Comparison of ENCODE assay signal across 8 cellular contexts in genomic region chr1:247111636-247112478, GRCh38. TPM values are rescaled to one million over a fixed set of nuclear protein-coding genes. Genes with fewer than 3 reads are reported as not detected.
DNase-seq lines count a peak whose midpoint lies in the region; ATAC-seq, FAIRE-seq and TF ChIP-seq lines count a peak whose summit lies in the region.

No MANE protein-coding gene starts in this region.

- H3K36me3 ChIP-seq in endothelial cell of umbilical vein (ENCODE audit: control insufficient read depth in 2 of 2, extremely low read depth in 1 of 2, insufficient read depth in 2 of 2, low read length in 2 of 2) (no peaks in the 10 kb centered on the region), lung (ENCODE audit: control insufficient read depth in 2 of 2, insufficient read depth in 2 of 2, low read length in 2 of 2) (no peaks in the 10 kb centered on the region), testis (ENCODE audit: low read depth, missing control alignments) (no peaks in the 10 kb centered on the region)

- no peak for TF ChIP-seq CTCF in endothelial cell of umbilical vein (IDR thresholded peaks at IDR 0.05; ENCODE audit: extremely low read depth in 1 of 2, insufficient read depth in 1 of 2, low read depth in 1 of 2, low read length in 2 of 2)
- no peak for TF ChIP-seq CTCF in lung (IDR thresholded peaks at IDR 0.05; ENCODE audit: control extremely low read depth, extremely low read depth)
- no peak for TF ChIP-seq CTCF in testis (IDR thresholded peaks at IDR 0.05)

- intact Hi-C loops in endothelial cell of umbilical vein (cut with micrococcal nuclease), result no loop called here
- intact Hi-C loops in testis (cut with DNase I; ENCODE audit: low total_unique reads), result no loop called here

- dilution Hi-C loops in endothelial cell of umbilical vein (cut with MboI; ENCODE audit: extremely low pct_ligation_motif_present, low sequenced_read_pairs), result no loop called here

- H3K79me2 ChIP-seq in endothelial cell of umbilical vein (ENCODE audit: control insufficient read depth, insufficient read depth, low read length), result no peaks in the 10 kb centered on the region

- H3K4me1 ChIP-seq in endothelial cell of umbilical vein (ENCODE audit: control insufficient read depth, extremely low read depth, insufficient read depth, low read length), result no peaks in the 10 kb centered on the region
- peaks cover 0 to 11% of the 10 kb centered on the region in 2 donors for H3K4me1 ChIP-seq in lung (ENCODE audit: control insufficient read depth in 2 of 2, insufficient read depth in 2 of 2, low read length in 2 of 2)
- H3K4me1 ChIP-seq in testis, result peaks cover 14% of the 10 kb centered on the region

- no peaks in the 10 kb centered on the region for H3K9me1 ChIP-seq in endothelial cell of umbilical vein (replicated peaks; ENCODE audit: control insufficient read depth, extremely low read depth, insufficient read depth, low read length)

- H3K27ac ChIP-seq in endothelial cell of umbilical vein (ENCODE audit: insufficient read depth, low read depth, low read length) (no peak overlapping the region), lung (ENCODE audit: low read depth in 1 of 2, low read length in 1 of 2) (peak overlapping the region; percentile 76 to 82), testis (peak overlapping the region; percentile 55 to 67)

- peak overlapping the region; percentile 33 for H3K9ac ChIP-seq in endothelial cell of umbilical vein (replicated peaks; ENCODE audit: extremely low read depth, insufficient read depth, low read length)

- 4% methylated on average over 48 to 88 of the region's 88 CpGs for WGBS in lung, 2 donors
- 1 to 2% methylated on average over 20 to 62 of the region's 88 CpGs for WGBS in testis, 2 donors

- H3K9me3 ChIP-seq in endothelial cell of umbilical vein (replicated peaks; ENCODE audit: control insufficient read depth, insufficient read depth, low read length) (no peaks in the 10 kb centered on the region), lung (ENCODE audit: control insufficient read depth in 2 of 2, insufficient read depth in 1 of 2, low read length in 1 of 2) (peaks cover 0 to 1% of the 10 kb centered on the region in 2 donors), testis (no peaks in the 10 kb centered on the region)

- peak; percentile 12 for DNase-seq in NCI-H1436 (lab: John Stamatoyannopoulos, UW)
- no peak for DNase-seq in NCI-H1436 treated with DMSO at 0.1 percent for 48 hours (lab: John Stamatoyannopoulos, UW)
- DNase-seq in RPMI7951 (ENCODE audit: low read depth), result peak; percentile 66
- peak; percentile 22 for DNase-seq in endothelial cell of umbilical vein (ENCODE audit: low read depth, low spot score)
- DNase-seq in lung (ENCODE audit: low spot score), result peak; percentile 68
- DNase-seq in testis, result peak; percentile 75
- DNase-seq in DMS153 treated with DMSO at 0.1 percent for 48 hours (lab: John Stamatoyannopoulos, UW; ENCODE audit: unreplicated experiment), result no peak

- POLR2A ChIA-PET in endothelial cell of umbilical vein (lab: Charles Lee), result no interaction called here

- H3K27me3 ChIP-seq in endothelial cell of umbilical vein (ENCODE audit: control insufficient read depth in 2 of 2, insufficient read depth in 2 of 2, low read length in 2 of 2) (peaks cover 0 to 8% of the 10 kb centered on the region in 2 experiments), lung (ENCODE audit: control insufficient read depth, insufficient read depth) (no peaks in the 10 kb centered on the region), testis (no peaks in the 10 kb centered on the region)

- peak overlapping the region; percentile 12 for H3K4me2 ChIP-seq in endothelial cell of umbilical vein (ENCODE audit: insufficient read depth, low read length)

- CTCF ChIA-PET in endothelial cell of umbilical vein (lab: Charles Lee), result no interaction called here

- peak overlapping the region; percentile 74 for H2AFZ ChIP-seq in endothelial cell of umbilical vein (ENCODE audit: low read depth, low read length)

- no TSS peak for BruUV-seq in endothelial cell of umbilical vein (replicated peaks; lab: Mats Ljungman, UMichigan)

- H3K4me3 ChIP-seq in endothelial cell of umbilical vein (replicated peaks in 1 of 3; ENCODE audit: insufficient read depth in 1 of 3, low read depth in 1 of 3, low read length in 3 of 3) (peak overlapping the region; percentile 8 to 42 (median 38)), lung (peak overlapping the region; percentile 81), testis (peak overlapping the region; percentile 71 to 74)

- TF ChIP-seq POLR2A in endothelial cell of umbilical vein (IDR thresholded peaks at IDR 0.05; ENCODE audit: low read depth, low read length) (no peak), testis (IDR thresholded peaks at IDR 0.05) (no peak)

- ATAC-seq in lung (ENCODE audit: insufficient read depth, low FRiP score) (peak; percentile 88), HG02798 (IDR thresholded peaks at IDR 0.05; ENCODE audit: poor library complexity, unreplicated experiment) (no peak)

- peak; percentile 64 for FAIRE-seq in endothelial cell of umbilical vein (lab: Jason Lieb, UNC)

- no peaks in the 10 kb centered on the region for H4K20me1 ChIP-seq in endothelial cell of umbilical vein (replicated peaks; ENCODE audit: control insufficient read depth, extremely low read depth, insufficient read depth, low read length)

TF ChIP-seq in endothelial cell of umbilical vein, 7 proteins besides CTCF, POLR2A, EP300 and RAD21:
- TF ChIP-seq EZH2 (IDR thresholded peaks at IDR 0.05; ENCODE audit: borderline replicate concordance, low read depth, low read length, severe bottlenecking) (no peak), GATA2 (IDR thresholded peaks at IDR 0.05; ENCODE audit: insufficient read depth, insufficient read length, low read depth, low read length) (no peak), POLR2AphosphoS5 (IDR thresholded peaks at IDR 0.05; ENCODE audit: insufficient read depth, low read depth, low read length) (peak; percentile 20)

RNA-seq across cellular contexts. Expression of gene ZNF669, which starts 7.7 kb away (rescaled TPM):
- total RNA-seq in RPMI7951 (2014; rRNA removed; shearing (Covaris generic)), result 6.1 and 7.9 TPM in 2 replicates
- total RNA-seq in endothelial cell of umbilical vein, result 7.8 and 9.7 TPM in 2 replicates
- polyA plus RNA-seq in endothelial cell of umbilical vein, result 2.3 and 2.4 TPM in 2 replicates
- polyA plus RNA-seq in endothelial cell of umbilical vein (2011; cell fraction: cytosol; rRNA removed), result 3.3 and 3.5 TPM in 2 replicates
- polyA plus RNA-seq in endothelial cell of umbilical vein (2011; cell fraction: nucleus; rRNA removed), result 3.0 and 3.9 TPM in 2 replicates
- polyA plus RNA-seq in endothelial cell of umbilical vein (2012), result 3.4 and 4.3 TPM in 2 replicates
- 3.8 and 5.3 TPM in 2 replicates for polyA minus RNA-seq in endothelial cell of umbilical vein
- polyA minus RNA-seq in endothelial cell of umbilical vein (2011; cell fraction: cytosol; rRNA and poly(A)+ RNA removed), result 3.4 TPM
- 5.1 and 6.4 TPM in 2 replicates for polyA minus RNA-seq in endothelial cell of umbilical vein (2011; cell fraction: nucleus; rRNA and poly(A)+ RNA removed)
- total RNA-seq in lung, result 1 to 10 TPM; 6.4 to 7.5 TPM
- 1 to 10 TPM; 4.5 to 4.7 TPM for polyA plus RNA-seq in lung
- 10 to 100 TPM in 1 of 2 donors, 1 to 10 TPM in 1; 9.4 to 10.6 TPM for total RNA-seq in testis
- 12.1 TPM for polyA plus RNA-seq in testis (ENCODE audit: insufficient read depth, low read depth, low replicate concordance)

RNA-seq across cellular contexts. Expression of gene ZNF670, which starts 33.2 kb away (rescaled TPM):
- total RNA-seq in RPMI7951 (2014; rRNA removed; shearing (Covaris generic)), result 6.0 and 6.5 TPM in 2 replicates
- total RNA-seq in endothelial cell of umbilical vein (5.1 and 5.2 TPM in 2 replicates), lung (1 to 10 TPM; 3.3 to 4.6 TPM), testis (1 to 10 TPM; 3.5 to 5.5 TPM)
- polyA plus RNA-seq in endothelial cell of umbilical vein (0.72 and 1.3 TPM in 2 replicates), lung (1 to 10 TPM; 1.0 to 2.4 TPM), testis (ENCODE audit: insufficient read depth, low read depth, low replicate concordance) (5.4 TPM)
- 2.4 and 2.5 TPM in 2 replicates for polyA plus RNA-seq in endothelial cell of umbilical vein (2011; cell fraction: cytosol; rRNA removed)
- polyA plus RNA-seq in endothelial cell of umbilical vein (2011; cell fraction: nucleus; rRNA removed), result 1.9 and 2.2 TPM in 2 replicates
- 1.9 and 3.8 TPM in 2 replicates for polyA plus RNA-seq in endothelial cell of umbilical vein (2012)
- 1.2 and 2.4 TPM in 2 replicates for polyA minus RNA-seq in endothelial cell of umbilical vein
- 1.5 TPM for polyA minus RNA-seq in endothelial cell of umbilical vein (2011; cell fraction: cytosol; rRNA and poly(A)+ RNA removed)
- 2.5 and 2.7 TPM in 2 replicates for polyA minus RNA-seq in endothelial cell of umbilical vein (2011; cell fraction: nucleus; rRNA and poly(A)+ RNA removed)

RNA-seq across cellular contexts. Expression of gene ZNF124, which starts 60.0 kb away (rescaled TPM):
- total RNA-seq in RPMI7951 (2014; rRNA removed; shearing (Covaris generic)), result 16.1 and 17.2 TPM in 2 replicates
- 20.3 and 25.6 TPM in 2 replicates for total RNA-seq in endothelial cell of umbilical vein
- 2.8 and 3.5 TPM in 2 replicates for polyA plus RNA-seq in endothelial cell of umbilical vein
- 5.9 and 6.0 TPM in 2 replicates for polyA plus RNA-seq in endothelial cell of umbilical vein (2011; cell fraction: cytosol; rRNA removed)
- polyA plus RNA-seq in endothelial cell of umbilical vein (2011; cell fraction: nucleus; rRNA removed), result 13.8 and 16.3 TPM in 2 replicates
- 6.2 and 8.5 TPM in 2 replicates for polyA plus RNA-seq in endothelial cell of umbilical vein (2012)
- 24.5 and 24.9 TPM in 2 replicates for polyA minus RNA-seq in endothelial cell of umbilical vein
- 82.1 TPM for polyA minus RNA-seq in endothelial cell of umbilical vein (2011; cell fraction: cytosol; rRNA and poly(A)+ RNA removed)
- 23.2 and 34.7 TPM in 2 replicates for polyA minus RNA-seq in endothelial cell of umbilical vein (2011; cell fraction: nucleus; rRNA and poly(A)+ RNA removed)
- total RNA-seq in lung, result 10 to 100 TPM; 18.9 to 55.1 TPM
- polyA plus RNA-seq in lung, result 1 to 10 TPM; 2.1 to 3.0 TPM
- total RNA-seq in testis, result 10 to 100 TPM; 12.9 to 17.3 TPM
- 22.0 TPM for polyA plus RNA-seq in testis (ENCODE audit: insufficient read depth, low read depth, low replicate concordance)

Comparison
In these comparisons a context has a peak if more than half of its experiments do, and no peak if none do; other contexts are left out.
1. DNase-seq: peak in NCI-H1436 (single experiment), RPMI7951 (single experiment), endothelial cell of umbilical vein (single experiment), lung (single experiment) and testis (single experiment); none in NCI-H1436 treated with DMSO at 0.1 percent for 48 hours (single experiment) and DMS153 treated with DMSO at 0.1 percent for 48 hours (single experiment).
2. Peak in every context shown above with its lines, with median percentiles within 50 percentile points of each other: H3K4me3 ChIP-seq.